ENCODE assay signal across 11 cellular contexts in genomic region chr1:23801876-23802275, GRCh38. TPM values are rescaled to one million over a fixed set of nuclear protein-coding genes. Genes with fewer than 3 reads are reported as not detected.
A peak's percentile ranks its signal among the peaks of the same experiment; 100 is the strongest.
DNase-seq lines count a peak whose midpoint lies in the region; ATAC-seq, FAIRE-seq and TF ChIP-seq lines count a peak whose summit lies in the region.
"Had no signal": no experiment of that assay in that cellular context is flagged by ENCODE, and none has a peak within 500 bp of the region (broad histone marks: within the 10 kb centered on the region; RNA-seq: fewer than 3 reads in every experiment).

No MANE protein-coding gene starts in this region.

- peaks cover 20% of the 10 kb centered on the region for H3K4me1 ChIP-seq in CD8-positive, alpha-beta memory T cell (ENCODE audit: insufficient read depth, low read length)
- peaks cover 14% of the 10 kb centered on the region for H3K4me1 ChIP-seq in neuron (ENCODE audit: insufficient read depth, low read length)

- no peak overlapping the region for H2AFZ ChIP-seq in neuron (ENCODE audit: low read depth, low read length)

- POLR2A ChIA-PET in CD8-positive, alpha-beta memory T cell (lab: Charles Lee): interaction anchor here (0.6 to 2.9 kb wide), 5 partner anchors 8 to 37 kb away, joined by 3 to 20 read pairs (median 5); partner anchors contain the start of genes HMGCL and LYPLA2
- POLR2A ChIA-PET in HEK293T (lab: Yijun Ruan, JAX): interaction anchor here (1.1 to 3.4 kb wide), 2 partner anchors 23 to 24 kb away, joined by 3 to 14 read pairs; partner anchors contain the start of genes HMGCL and PITHD1

- no peak for TF ChIP-seq POLR2A in NB4 (IDR thresholded peaks at IDR 0.05; ENCODE audit: extremely low read depth, insufficient read length)

- H3K4me1 Mint-ChIP-seq in CD8-positive, alpha-beta memory T cell: peaks cover 14 to 24% (median 19%) of the 10 kb centered on the region in 3 donors

- no peaks in the 10 kb centered on the region for H3K27me3 ChIP-seq in CD8-positive, alpha-beta memory T cell (ENCODE audit: insufficient read depth, low read length, poor library complexity, severe bottlenecking)
- no peaks in the 10 kb centered on the region for H3K27me3 ChIP-seq in neuron (ENCODE audit: insufficient read depth, low read length)

- H3K4me3 Mint-ChIP-seq in CD8-positive, alpha-beta memory T cell: peak overlapping the region; percentile 4 to 96 (median 59)

- FAIRE-seq in RCC 7860 (lab: Jason Lieb, UNC): no peak
- FAIRE-seq: GM19239 had no signal

- peaks cover 0 to 35% (median 2%) of the 10 kb centered on the region in 3 donors for H3K36me3 Mint-ChIP-seq in CD8-positive, alpha-beta memory T cell

- no peak overlapping the region for H3K27ac ChIP-seq in CD8-positive, alpha-beta memory T cell (ENCODE audit: low read depth, low read length)
- peak overlapping the region; percentile 56 for H3K27ac ChIP-seq in cingulate gyrus (ENCODE audit: low read depth, low read length)

- H3K36me3 ChIP-seq in CD8-positive, alpha-beta memory T cell (ENCODE audit: insufficient read depth, low read length): no peaks in the 10 kb centered on the region
- H3K36me3 ChIP-seq in neuron (ENCODE audit: insufficient read depth, low read length): peaks cover 20% of the 10 kb centered on the region

- no peak for DNase-seq in CD8-positive, alpha-beta memory T cell
- DNase-seq in NB4 (ENCODE audit: low read depth) (no peak), HEK293T (ENCODE audit: extremely low spot score) (no peak), A172 (ENCODE audit: low spot score) (no peak), RCC 7860 (ENCODE audit: low spot score) (no peak)
- DNase-seq: cortex of kidney, GDM1 had no signal

- no peaks in the 10 kb centered on the region for H3K9me3 ChIP-seq in CD8-positive, alpha-beta memory T cell (ENCODE audit: low read length)
- no peaks in the 10 kb centered on the region for H3K9me3 ChIP-seq in neuron (ENCODE audit: low read length)

- H3K4me3 ChIP-seq in CD8-positive, alpha-beta memory T cell (ENCODE audit: low read length): no peak overlapping the region
- H3K4me3 ChIP-seq in NB4 (ENCODE audit: low read depth, low read length) (peak overlapping the region; percentile 80), neuron (ENCODE audit: low read length) (peak overlapping the region; percentile 91)

- TF ChIP-seq CTCF in NB4 (IDR thresholded peaks at IDR 0.05; ENCODE audit: low read depth, low read length): no peak

- H3K27ac Mint-ChIP-seq in CD8-positive, alpha-beta memory T cell: peak overlapping the region; percentile 51 to 90 (median 82)

- no peak for ATAC-seq in HG03354 (IDR thresholded peaks at IDR 0.05; ENCODE audit: poor library complexity, severe bottlenecking, unreplicated experiment)

- H3K9me3 Mint-ChIP-seq in CD8-positive, alpha-beta memory T cell: no peaks in the 10 kb centered on the region

- CTCF ChIA-PET in CD8-positive, alpha-beta memory T cell (lab: Charles Lee): interaction anchor here (1.4 to 1.7 kb wide), 4 partner anchors 8 to 23 kb away, joined by 4 to 16 read pairs (median 5); partner anchors contain the start of gene PITHD1
- CTCF ChIA-PET in HEK293T (lab: Yijun Ruan, JAX): interaction anchor here (1.1 to 1.5 kb wide), 2 partner anchors 9 to 12 kb away, joined by 3 to 6 read pairs; no protein-coding TSS in a partner anchor

- H3K27me3 Mint-ChIP-seq in CD8-positive, alpha-beta memory T cell: no peaks in the 10 kb centered on the region

TF ChIP-seq in HEK293T, 16 proteins besides CTCF, POLR2A, EP300 and RAD21:
- no peak for TF ChIP-seq NFRKB (IDR thresholded peaks at IDR 0.05)
- TF ChIP-seq HDGF (IDR thresholded peaks at IDR 0.05; ENCODE audit: borderline replicate concordance): no peak
- no peak for TF ChIP-seq CTBP1 (IDR thresholded peaks at IDR 0.05; ENCODE audit: borderline replicate concordance)
- TF ChIP-seq ELF4 (IDR thresholded peaks at IDR 0.05): no peak
- TF ChIP-seq SUZ12 (IDR thresholded peaks at IDR 0.05): no peak
- no peak for TF ChIP-seq PKNOX1 (IDR thresholded peaks at IDR 0.05)
- no peak for TF ChIP-seq FOXA1 (IDR thresholded peaks at IDR 0.05)
- TF ChIP-seq ZNF384 (IDR thresholded peaks at IDR 0.05): no peak
- TF ChIP-seq FOXK2 (IDR thresholded peaks at IDR 0.05): no peak
- TF ChIP-seq LEF1 (IDR thresholded peaks at IDR 0.05; ENCODE audit: borderline replicate concordance): no peak
- TF ChIP-seq FOXM1 (IDR thresholded peaks at IDR 0.05; ENCODE audit: borderline replicate concordance): no peak
TF ChIP-seq in HEK293T: peak in this region for 0.

RNA-seq across cellular contexts. Expression of gene GALE, which starts 1.3 kb away (rescaled TPM):
- total RNA-seq in CD8-positive, alpha-beta memory T cell: 10 to 100 TPM; 50.5 to 55.3 TPM
- 17.2 TPM for polyA plus RNA-seq in CD8-positive, alpha-beta memory T cell
- total RNA-seq in A172 (2014; rRNA removed; shearing (Covaris generic)): 109 and 110 TPM in 2 replicates

RNA-seq across cellular contexts. Expression of gene LYPLA2, which starts 10.9 kb away (rescaled TPM):
- 100 to 1,000 TPM in 1 of 2 experiments, 10 to 100 TPM in 1; 99.9 to 100 TPM for total RNA-seq in CD8-positive, alpha-beta memory T cell
- polyA plus RNA-seq in CD8-positive, alpha-beta memory T cell: 109 TPM
- total RNA-seq in A172 (2014; rRNA removed; shearing (Covaris generic)): 59.0 and 68.0 TPM in 2 replicates

RNA-seq across cellular contexts. Expression of gene HMGCL, which starts 23.4 kb away (rescaled TPM):
- 10 to 100 TPM; 24.7 to 25.3 TPM for total RNA-seq in CD8-positive, alpha-beta memory T cell
- polyA plus RNA-seq in CD8-positive, alpha-beta memory T cell: 28.0 TPM
- 15.3 and 21.5 TPM in 2 replicates for total RNA-seq in A172 (2014; rRNA removed; shearing (Covaris generic))

RNA-seq across cellular contexts. Expression of gene PITHD1, which starts 23.7 kb away (rescaled TPM):
- total RNA-seq in CD8-positive, alpha-beta memory T cell: 100 to 1,000 TPM; 105 TPM
- 68.5 TPM for polyA plus RNA-seq in CD8-positive, alpha-beta memory T cell
- total RNA-seq in A172 (2014; rRNA removed; shearing (Covaris generic)): 47.9 and 73.3 TPM in 2 replicates

RNA-seq across cellular contexts. Expression of gene ELOA, which starts 58.6 kb away (rescaled TPM):
- 10 to 100 TPM; 64.1 to 69.0 TPM for total RNA-seq in CD8-positive, alpha-beta memory T cell
- 32.3 TPM for polyA plus RNA-seq in CD8-positive, alpha-beta memory T cell
- total RNA-seq in A172 (2014; rRNA removed; shearing (Covaris generic)): 28.1 and 29.4 TPM in 2 replicates
